17 cellular contexts compared by ENCODE assay signal in the genomic region with DNA sequence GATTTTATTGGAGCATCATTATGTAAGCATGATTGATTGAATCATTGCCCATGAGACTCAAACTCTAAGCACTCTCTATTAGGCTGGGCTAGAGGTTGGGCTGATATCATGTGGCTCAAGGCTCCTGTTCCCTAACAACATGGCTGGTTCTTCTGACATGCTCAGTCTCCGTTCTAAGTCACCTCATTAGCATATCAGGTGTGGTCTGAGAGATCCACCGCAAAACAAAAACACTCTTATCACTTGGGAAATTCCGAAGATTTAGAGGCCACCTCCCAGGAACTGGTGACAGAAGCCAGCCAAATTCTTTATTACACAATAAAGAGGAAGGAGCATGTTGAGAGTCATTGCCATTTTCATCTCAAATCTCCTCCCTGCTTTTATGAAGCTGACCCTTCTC.
A peak's percentile ranks its signal among the peaks of the same experiment; 100 is the strongest.
DNase-seq lines count a peak whose midpoint lies in the region; ATAC-seq, FAIRE-seq and TF ChIP-seq lines count a peak whose summit lies in the region.
"Had no signal": no experiment of that assay in that cellular context is flagged by ENCODE, and none has a peak within 500 bp of the region (broad histone marks: within the 10 kb centered on the region; RNA-seq: fewer than 3 reads in every experiment).

No MANE protein-coding gene starts in this region.

- peaks cover 4% of the 10 kb centered on the region for H3K4me1 Mint-ChIP-seq in astrocyte (ENCODE audit: low read depth, unreplicated experiment)
- H3K4me1 Mint-ChIP-seq: CD8-positive, alpha-beta memory T cell had no signal

- no peak overlapping the region for H3K4me2 ChIP-seq in astrocyte (ENCODE audit: low read length)
- H3K4me2 ChIP-seq: BLaER1 had no signal

- H3K27ac ChIP-seq in HEK293 (ENCODE audit: extremely low read depth, low read depth, low read length) (no peak overlapping the region), astrocyte (ENCODE audit: low read depth, low read length) (no peak overlapping the region), gastroesophageal sphincter (no peak overlapping the region)
- H3K27ac ChIP-seq: 22Rv1, BLaER1, GM23248 had no signal

- H3K79me2 ChIP-seq in astrocyte (ENCODE audit: insufficient read depth, low read length), result no peaks in the 10 kb centered on the region

- peaks cover 14% of the 10 kb centered on the region for H3K27me3 Mint-ChIP-seq in astrocyte (ENCODE audit: low read depth, unreplicated experiment)
- H3K27me3 Mint-ChIP-seq: CD8-positive, alpha-beta memory T cell had no signal

- H3K4me1 ChIP-seq in HEK293 (ENCODE audit: control insufficient read depth, insufficient read depth, low read length) (peaks cover 9% of the 10 kb centered on the region), astrocyte (ENCODE audit: insufficient read depth, low read length) (peaks cover 7% of the 10 kb centered on the region), gastroesophageal sphincter (peaks cover 0 to 12% (median 0%) of the 10 kb centered on the region in 3 donors)
- H3K4me1 ChIP-seq: BLaER1, Caco-2 had no signal

- no peak overlapping the region for H3K9ac ChIP-seq in astrocyte (ENCODE audit: low read length)
- H3K9ac ChIP-seq: BLaER1, GM23248 had no signal

- H3K27me3 ChIP-seq in astrocyte (ENCODE audit: insufficient read depth, low read length) (no peaks in the 10 kb centered on the region), gastroesophageal sphincter (no peaks in the 10 kb centered on the region)
- H3K27me3 ChIP-seq: BLaER1 had no signal

- DNase-seq in A172 (ENCODE audit: low spot score), result peak; percentile 87
- DNase-seq in astrocyte (ENCODE audit: low read depth), result peak; percentile 22
- DNase-seq in midbrain (lab: John Stamatoyannopoulos, UW), result no peak
- DNase-seq: AML-193; Caco-2; CD8-positive, alpha-beta memory T cell; DMS 273 treated with DMSO at 0.1 percent for 48 hours; GM23248; H7 had no signal

- FAIRE-seq in astrocyte (lab: Jason Lieb, UNC), result no peak
- FAIRE-seq: GM12878, GM18507 had no signal

- H3K4me3 ChIP-seq in HEK293 (ENCODE audit: low read depth, low read length) (no peak overlapping the region), astrocyte (ENCODE audit: insufficient read depth, low read depth, low read length) (no peak overlapping the region), gastroesophageal sphincter (no peak overlapping the region)
- H3K4me3 ChIP-seq: BLaER1, GM12878, GM23248 had no signal

- TF ChIP-seq CTCF in HEK293 (tag by site-specific recombination; IDR thresholded peaks at IDR 0.05) (no peak), astrocyte (IDR thresholded peaks at IDR 0.05; ENCODE audit: insufficient read depth, low read depth, low read length) (no peak), gastroesophageal sphincter (IDR thresholded peaks at IDR 0.05) (no peak)

- H3K4me3 Mint-ChIP-seq in astrocyte (ENCODE audit: unreplicated experiment), result no peak overlapping the region
- H3K4me3 Mint-ChIP-seq: CD8-positive, alpha-beta memory T cell had no signal

- CTCF ChIA-PET in HEK293 (lab: Yijun Ruan, JAX), result interaction anchor here (0.6 to 2.9 kb wide), 2 partner anchors 11 to 145 kb away, joined by 7 to 9 read pairs; no protein-coding TSS in a partner anchor

- no peak for TF ChIP-seq EP300 in gastroesophageal sphincter (IDR thresholded peaks at IDR 0.05)

- H3K27ac Mint-ChIP-seq in astrocyte (ENCODE audit: unreplicated experiment), result no peak overlapping the region

- TF ChIP-seq POLR2A in gastroesophageal sphincter (IDR thresholded peaks at IDR 0.05), result no peak

- POLR2A ChIA-PET in HEK293 (lab: Yijun Ruan, JAX), result no interaction called here

- no peaks in the 10 kb centered on the region for H4K20me1 ChIP-seq in astrocyte (ENCODE audit: insufficient read depth, low read length)
- H4K20me1 ChIP-seq: BLaER1 had no signal

- no peaks in the 10 kb centered on the region for H3K36me3 Mint-ChIP-seq in astrocyte (ENCODE audit: low read depth, unreplicated experiment)
- H3K36me3 Mint-ChIP-seq: CD8-positive, alpha-beta memory T cell had no signal

- WGBS in gastroesophageal sphincter (ENCODE audit: low coverage in 1 of 2), 2 donors, result 37 to 63% methylated on average over 2 of the region's 3 CpGs

- H3K9me3 Mint-ChIP-seq in astrocyte (ENCODE audit: unreplicated experiment), result peaks cover 7% of the 10 kb centered on the region

- H3K9me3 ChIP-seq in HEK293 (ENCODE audit: control insufficient read depth, insufficient read depth, low read depth, low read length), result no peaks in the 10 kb centered on the region
- no peaks in the 10 kb centered on the region for H3K9me3 ChIP-seq in astrocyte (ENCODE audit: insufficient read depth, low read depth, low read length)
- no peaks in the 10 kb centered on the region for H3K9me3 ChIP-seq in gastroesophageal sphincter
- H3K9me3 ChIP-seq: BLaER1, Caco-2 had no signal

- H3K36me3 ChIP-seq in HEK293 (ENCODE audit: control insufficient read depth in 2 of 2, insufficient read depth in 1 of 2, low read length in 2 of 2) (no peaks in the 10 kb centered on the region), astrocyte (ENCODE audit: insufficient read depth, low read length) (no peaks in the 10 kb centered on the region), gastroesophageal sphincter (no peaks in the 10 kb centered on the region)
- H3K36me3 ChIP-seq: BLaER1 had no signal

- ATAC-seq in gastroesophageal sphincter (peak; percentile 1), HG02840 (IDR thresholded peaks at IDR 0.05; ENCODE audit: low FRiP score, unreplicated experiment) (no peak), HG03439 (IDR thresholded peaks at IDR 0.05; ENCODE audit: unreplicated experiment) (no peak)
- ATAC-seq: GM12878 had no signal

- peak overlapping the region; percentile 21 for H2AFZ ChIP-seq in astrocyte (ENCODE audit: low read depth, low read length)
- H2AFZ ChIP-seq: GM23248 had no signal

TF ChIP-seq in HEK293, 187 proteins besides CTCF, POLR2A, EP300 and RAD21:
- TF ChIP-seq ZNF701 (tag by site-specific recombination; IDR thresholded peaks at IDR 0.05) (no peak), ZNF10 (tag by site-specific recombination; IDR thresholded peaks at IDR 0.05) (no peak), ZNF221 (tag by site-specific recombination; IDR thresholded peaks at IDR 0.05; ENCODE audit: borderline replicate concordance) (no peak), HOXA7 (CRISPR knock-in tag; IDR thresholded peaks at IDR 0.05; ENCODE audit: borderline replicate concordance) (no peak), ZNF555 (tag by site-specific recombination; conservative IDR thresholded peaks at IDR 0.05) (peak; percentile 21; the same call in 1 of the 2 replicates), ZNF791 (tag by site-specific recombination; IDR thresholded peaks at IDR 0.05) (no peak), IKZF3 (tag by site-specific recombination; IDR thresholded peaks at IDR 0.05) (no peak)
- TF ChIP-seq, protein P1, sequence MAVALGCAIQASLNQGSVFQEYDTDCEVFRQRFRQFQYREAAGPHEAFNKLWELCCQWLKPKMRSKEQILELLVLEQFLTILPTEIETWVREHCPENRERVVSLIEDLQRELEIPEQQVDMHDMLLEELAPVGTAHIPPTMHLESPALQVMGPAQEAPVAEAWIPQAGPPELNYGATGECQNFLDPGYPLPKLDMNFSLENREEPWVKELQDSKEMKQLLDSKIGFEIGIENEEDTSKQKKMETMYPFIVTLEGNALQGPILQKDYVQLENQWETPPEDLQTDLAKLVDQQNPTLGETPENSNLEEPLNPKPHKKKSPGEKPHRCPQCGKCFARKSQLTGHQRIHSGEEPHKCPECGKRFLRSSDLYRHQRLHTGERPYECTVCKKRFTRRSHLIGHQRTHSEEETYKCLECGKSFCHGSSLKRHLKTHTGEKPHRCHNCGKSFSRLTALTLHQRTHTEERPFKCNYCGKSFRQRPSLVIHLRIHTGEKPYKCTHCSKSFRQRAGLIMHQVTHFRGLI (tag by site-specific recombination; IDR thresholded peaks at IDR 0.05), result peak; percentile 68; the same call in 1 of the 2 replicates
TF ChIP-seq in HEK293: peak in this region for 2.
